In the genomic region with DNA sequence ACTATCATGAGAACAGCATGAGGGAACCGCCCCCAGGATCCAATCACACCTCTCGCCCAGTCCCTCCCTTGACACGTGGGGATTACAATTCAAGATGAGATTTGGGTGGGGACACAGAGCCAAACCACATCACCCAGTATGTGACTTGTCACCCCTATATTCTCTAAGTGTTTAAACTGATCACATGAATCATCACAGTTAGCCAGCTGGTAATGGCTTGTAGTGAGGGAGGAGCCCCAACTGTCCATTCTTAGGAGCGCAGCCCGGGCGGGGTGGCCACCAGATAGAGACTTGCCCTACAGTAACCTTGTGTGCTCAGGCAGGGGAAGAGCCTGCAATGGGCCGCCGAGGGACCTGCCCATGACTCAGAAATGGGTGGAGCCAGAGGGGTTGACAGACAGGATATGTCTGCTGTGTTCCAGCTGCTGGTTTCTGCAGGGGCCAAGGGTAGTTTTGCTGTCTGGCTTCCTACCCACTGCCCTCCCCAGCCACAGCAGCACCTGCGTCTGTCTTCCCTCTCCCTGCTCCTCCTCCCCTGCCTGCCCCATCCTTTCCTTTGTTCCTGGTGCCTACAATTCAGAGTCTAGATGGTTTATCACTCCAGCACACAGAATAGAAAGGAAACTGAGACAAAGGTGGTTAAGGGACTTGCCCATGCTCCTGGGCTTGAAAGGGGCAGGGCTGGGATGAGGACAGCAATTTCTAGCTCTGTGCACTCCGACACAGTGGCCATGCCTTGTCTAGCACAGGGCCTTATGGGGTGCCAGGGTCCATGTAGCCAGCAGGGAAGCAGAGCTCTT, we compare ENCODE assay signal across 8 cellular contexts. TPM values are rescaled to one million over a fixed set of nuclear protein-coding genes. Genes with fewer than 3 reads are reported as not detected.
A peak's percentile ranks its signal among the peaks of the same experiment; 100 is the strongest.
DNase-seq lines count a peak whose midpoint lies in the region; ATAC-seq and FAIRE-seq lines count a peak whose summit lies in the region.

No MANE protein-coding gene starts in this region.

- H3K36me3 ChIP-seq in CD4-positive, CD25-positive, alpha-beta regulatory T cell (ENCODE audit: control insufficient read depth, insufficient read depth, low read length): peaks cover 17% of the 10 kb centered on the region
- H3K36me3 ChIP-seq in rectal smooth muscle tissue (ENCODE audit: control insufficient read depth, insufficient read depth, low read length): no peaks in the 10 kb centered on the region

- no peaks in the 10 kb centered on the region for H3K9me3 ChIP-seq in CD4-positive, CD25-positive, alpha-beta regulatory T cell (ENCODE audit: control insufficient read depth in 2 of 2, low read length in 2 of 2)

- peak; percentile 97 to 98 for ATAC-seq in CD4-positive, CD25-positive, alpha-beta regulatory T cell (ENCODE audit: low read depth in 2 of 2)
- peak; percentile 94 for ATAC-seq in GM19351 (IDR thresholded peaks at IDR 0.05; ENCODE audit: unreplicated experiment)
- ATAC-seq in HG03432 (IDR thresholded peaks at IDR 0.05; ENCODE audit: unreplicated experiment): peak; percentile 92

- peaks cover 0 to 3% (median 0%) of the 10 kb centered on the region in 7 donors for H3K9me3 Mint-ChIP-seq in CD4-positive, CD25-positive, alpha-beta regulatory T cell

- no peak for FAIRE-seq in urothelium cell line (lab: Jason Lieb, UNC)

- peak; percentile 87 to 95 (median 92) for DNase-seq in CD4-positive, CD25-positive, alpha-beta regulatory T cell
- DNase-seq in SHP77 (lab: John Stamatoyannopoulos, UW) (peak; percentile 76 to 88), activated gamma-delta T cell treated with Interleukin-2 at 50 U/mL for 16 hours (peak; percentile 90), glomerular visceral epithelial cell (ENCODE audit: extremely low spot score) (peak; percentile 70), urothelium cell line (ENCODE audit: low spot score) (peak; percentile 92)

- peak overlapping the region; percentile 54 for H3K4me3 ChIP-seq in CD4-positive, CD25-positive, alpha-beta regulatory T cell (ENCODE audit: low read depth, low read length)
- H3K4me3 ChIP-seq in rectal smooth muscle tissue (ENCODE audit: low read length): peak overlapping the region; percentile 41

- H3K36me3 Mint-ChIP-seq in CD4-positive, CD25-positive, alpha-beta regulatory T cell: peaks cover 32% of the 10 kb centered on the region

- H3K4me1 Mint-ChIP-seq in CD4-positive, CD25-positive, alpha-beta regulatory T cell: peaks cover 17 to 91% (median 70%) of the 10 kb centered on the region in 4 donors

- H3K4me1 ChIP-seq in CD4-positive, CD25-positive, alpha-beta regulatory T cell (ENCODE audit: control insufficient read depth, insufficient read depth, low read length, poor library complexity, severe bottlenecking): peaks cover 50% of the 10 kb centered on the region
- H3K4me1 ChIP-seq in rectal smooth muscle tissue (ENCODE audit: control insufficient read depth, insufficient read depth, low read length): peaks cover 32% of the 10 kb centered on the region

- no peaks in the 10 kb centered on the region for H3K27me3 ChIP-seq in CD4-positive, CD25-positive, alpha-beta regulatory T cell (ENCODE audit: control insufficient read depth, insufficient read depth, low read length)
- H3K27me3 ChIP-seq in rectal smooth muscle tissue (ENCODE audit: control insufficient read depth, insufficient read depth, low read length): no peaks in the 10 kb centered on the region

- peak overlapping the region; percentile 68 to 83 (median 76) for H3K4me3 Mint-ChIP-seq in CD4-positive, CD25-positive, alpha-beta regulatory T cell

- peak overlapping the region; percentile 94 to 95 (median 94) for H3K27ac Mint-ChIP-seq in CD4-positive, CD25-positive, alpha-beta regulatory T cell

- H3K27ac ChIP-seq in CD4-positive, CD25-positive, alpha-beta regulatory T cell (ENCODE audit: insufficient read depth, low read length, poor library complexity, severe bottlenecking): peak overlapping the region; percentile 86
- H3K27ac ChIP-seq in rectal smooth muscle tissue (ENCODE audit: low read depth, low read length): peak overlapping the region; percentile 38

- H3K9ac ChIP-seq in rectal smooth muscle tissue (ENCODE audit: low read length): no peak overlapping the region

- H3K27me3 Mint-ChIP-seq in CD4-positive, CD25-positive, alpha-beta regulatory T cell: no peaks in the 10 kb centered on the region

RNA-seq across cellular contexts. Expression of a gene that starts 9.2 kb away (rescaled TPM):
- total RNA-seq in CD4-positive, CD25-positive, alpha-beta regulatory T cell: 86.3 TPM
- 10 to 100 TPM; 17.0 to 43.1 (median 23.5) TPM for polyA plus RNA-seq in CD4-positive, CD25-positive, alpha-beta regulatory T cell

Comparison
In these comparisons a context has a peak if more than half of its experiments do, and no peak if none do; other contexts are left out.
1. Peak in every context shown above with its lines: DNase-seq, ATAC-seq, H3K4me3 ChIP-seq and H3K27ac ChIP-seq.